In genomic region chr1:232950197-232950918, GRCh38 we compare ENCODE assay signal across 8 cellular contexts. TPM values are rescaled to one million over a fixed set of nuclear protein-coding genes. Genes with fewer than 3 reads are reported as not detected.
DNase-seq lines count a peak whose midpoint lies in the region; ATAC-seq, FAIRE-seq and TF ChIP-seq lines count a peak whose summit lies in the region.

Gene NTPCR (plus strand): TSS chr1:232950611. CDS start chr1:232950711, 100 bp downstream.

- H3K27me3 ChIP-seq in body of pancreas (no peaks in the 10 kb centered on the region), gastrocnemius medialis (no peaks in the 10 kb centered on the region)

- peak; percentile 93 for FAIRE-seq in TTC549 (lab: Jason Lieb, UNC)

- intact Hi-C loops in body of pancreas (cut with DNase I): no loop called here
- intact Hi-C loops in gastrocnemius medialis (cut with DNase I; ENCODE audit: low total_unique reads): loop anchor here (2.0 to 5.0 kb wide), 3 partner anchors 14 to 318 kb away; partner anchors contain the start of genes MAP10 and SIPA1L2

- H3K4me1 ChIP-seq in body of pancreas (peaks cover 27% of the 10 kb centered on the region), gastrocnemius medialis (peaks cover 19 to 27% of the 10 kb centered on the region in 2 donors)

- H3K27ac ChIP-seq in body of pancreas (peak within 1 kb of the TSS; percentile 57 to 85 (median 78)), gastrocnemius medialis (peak within 1 kb of the TSS; percentile 88 to 96 (median 92))

- WGBS in body of pancreas, 2 donors: 0% methylated on average over 21 to 42 of the region's 47 CpGs

- ATAC-seq in HG03045 (IDR thresholded peaks at IDR 0.05; ENCODE audit: unreplicated experiment) (peak; percentile 90), body of pancreas (peak; percentile 97), gastrocnemius medialis (peak; percentile 92 to 95)

- in situ Hi-C loops in gastrocnemius medialis (cut with MboI; ENCODE audit: low sequenced_read_pairs in 4 of 4): loop anchor here in 2 of 4 donors (25.0 kb wide), 1 partner anchor 313 kb away; the partner anchor contains the start of gene SIPA1L2 (in 2 of the 2)

- H3K36me3 ChIP-seq in body of pancreas (replicated peaks in 1 of 2; ENCODE audit: insufficient read depth in 1 of 2, low read depth in 2 of 2) (no peaks in the 10 kb centered on the region), gastrocnemius medialis (no peaks in the 10 kb centered on the region)

- peak; percentile 70 to 84 for DNase-seq in NCI-H187 (lab: John Stamatoyannopoulos, UW)
- no peak for DNase-seq in NCI-H187 treated with DMSO at 0.1 percent for 48 hours (lab: John Stamatoyannopoulos, UW)
- peak; percentile 80 for DNase-seq in NCI-H2107 treated with DMSO at 0.1 percent for 48 hours (lab: John Stamatoyannopoulos, UW; ENCODE audit: unreplicated experiment)
- DNase-seq in body of pancreas: peak; percentile 93 to 96 (median 96)
- DNase-seq in iPS DF 4.7 (ENCODE audit: extremely low read depth, low spot score): peak; percentile 66
- DNase-seq in gastrocnemius medialis: peak; percentile 88 to 90

- peak in 4 of 7 experiments; percentile 18 to 38 (median 26) for TF ChIP-seq CTCF in body of pancreas (IDR thresholded peaks at IDR 0.05)
- peak in 3 of 5 experiments; percentile 6 to 39 (median 16) for TF ChIP-seq CTCF in gastrocnemius medialis (IDR thresholded peaks at IDR 0.05 in 4 of 5, conservative IDR thresholded peaks at IDR 0.05 in 1 of 5)

- H3K9me3 ChIP-seq in body of pancreas (no peaks in the 10 kb centered on the region), gastrocnemius medialis (no peaks in the 10 kb centered on the region)

- peak in 2 of 3 donors; percentile 61 to 69 for TF ChIP-seq POLR2A in body of pancreas (IDR thresholded peaks at IDR 0.05)
- TF ChIP-seq POLR2A in gastrocnemius medialis (IDR thresholded peaks at IDR 0.05): peak; percentile 37 to 40

- H3K4me3 ChIP-seq in body of pancreas: peak within 1 kb of the TSS; percentile 57 to 94
- H3K4me3 ChIP-seq in gastrocnemius medialis: peak within 1 kb of the TSS; percentile 77 to 94 (median 88)

RNA-seq across cellular contexts. Expression of gene NTPCR, which starts in this region (rescaled TPM):
- total RNA-seq in body of pancreas (10 to 100 TPM in 1 of 2 donors, 1 to 10 TPM in 1; 8.2 to 14.3 TPM), gastrocnemius medialis (10 to 100 TPM; 20.5 to 33.7 (median 24.2) TPM)
